In the genomic region with DNA sequence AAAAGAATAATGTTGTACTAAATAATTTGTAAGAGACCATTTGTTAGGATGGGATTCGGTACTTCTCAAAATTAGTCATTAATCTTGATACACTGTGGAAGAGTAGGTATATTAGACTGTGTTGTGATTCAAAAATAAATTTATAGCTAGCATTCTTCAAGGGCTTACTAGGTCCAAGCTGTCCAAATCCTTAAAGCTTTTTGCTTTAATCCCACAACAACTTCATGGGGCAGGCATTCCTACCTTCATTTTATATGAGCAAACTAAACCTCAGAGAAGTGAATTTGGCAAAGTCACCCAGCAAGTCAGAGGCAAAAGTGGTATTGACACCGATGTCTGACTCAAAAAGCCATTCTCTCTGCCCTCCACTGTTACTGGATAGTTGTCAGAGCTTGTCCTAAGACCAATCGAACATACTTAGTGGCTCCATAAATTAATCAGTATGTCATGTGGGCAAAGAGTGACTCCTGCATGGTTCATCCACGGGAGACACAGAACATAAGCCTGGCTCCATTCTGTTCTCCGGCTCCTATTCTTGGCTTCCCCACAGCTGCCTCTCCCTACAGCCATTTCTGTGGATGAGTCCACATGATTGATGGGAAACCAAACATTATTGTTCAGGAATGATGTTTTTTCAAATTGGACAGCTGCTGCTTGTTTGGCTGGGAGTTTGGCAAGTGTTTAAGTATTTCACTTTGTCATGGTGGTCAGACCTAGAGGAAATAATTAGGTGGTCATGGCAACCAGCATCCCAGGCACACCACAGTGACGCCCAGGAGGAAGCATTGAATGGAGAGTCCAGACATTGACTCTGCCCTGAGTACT, we compare ENCODE assay signal across 12 cellular contexts.
A peak's percentile ranks its signal among the peaks of the same experiment; 100 is the strongest.
DNase-seq lines count a peak whose midpoint lies in the region; FAIRE-seq and TF ChIP-seq lines count a peak whose summit lies in the region.
"Had no signal": no experiment of that assay in that cellular context is flagged by ENCODE, and none has a peak within 500 bp of the region (broad histone marks: within the 10 kb centered on the region; RNA-seq: fewer than 3 reads in every experiment).

No MANE protein-coding gene starts in this region.

- no peak for FAIRE-seq in H54 (lab: Jason Lieb, UNC)
- FAIRE-seq: TTC549 had no signal

- TF ChIP-seq EP300 in esophagus muscularis mucosa (IDR thresholded peaks at IDR 0.05), result no peak

- no peak overlapping the region for H2AFZ ChIP-seq in smooth muscle cell (ENCODE audit: low read depth)

- TF ChIP-seq POLR2A in esophagus muscularis mucosa (IDR thresholded peaks at IDR 0.05; ENCODE audit: low read depth) (no peak), H54 (IDR thresholded peaks at IDR 0.05; ENCODE audit: low read depth, low read length) (no peak)

- H3K27ac ChIP-seq in esophagus muscularis mucosa (replicated peaks in 1 of 4), result no peak overlapping the region
- H3K27ac ChIP-seq in smooth muscle cell (ENCODE audit: low read depth), result peak overlapping the region; percentile 23
- H3K27ac ChIP-seq: KMS-11 had no signal

- H3K4me1 ChIP-seq in esophagus muscularis mucosa (peaks cover 0 to 6% (median 0%) of the 10 kb centered on the region in 4 donors), smooth muscle cell (ENCODE audit: low read depth) (no peaks in the 10 kb centered on the region)

- 42% methylated on average over 6 of the region's 6 CpGs for WGBS in esophagus muscularis mucosa
- 65% methylated on average over 6 of the region's 6 CpGs for WGBS in smooth muscle cell (ENCODE audit: low lambda C conversion rate)

- H3K4me3 ChIP-seq in esophagus muscularis mucosa (no peak overlapping the region), smooth muscle cell (no peak overlapping the region)

- no peaks in the 10 kb centered on the region for H3K27me3 ChIP-seq in esophagus muscularis mucosa
- no peaks in the 10 kb centered on the region for H3K27me3 ChIP-seq in smooth muscle cell (ENCODE audit: low read depth)

- H3F3A ChIP-seq in smooth muscle cell (ENCODE audit: low read depth), result no peaks in the 10 kb centered on the region

- DNase-seq in NCI-H2227 (lab: John Stamatoyannopoulos, UW; ENCODE audit: unreplicated experiment), result peak; percentile 29
- DNase-seq in NCI-H2227 treated with DMSO at 0.1 percent for 48 hours (lab: John Stamatoyannopoulos, UW), result no peak
- peak; percentile 69 for DNase-seq in SHP77 treated with DMSO at 0.1 percent for 48 hours (lab: John Stamatoyannopoulos, UW)
- peak; percentile 81 for DNase-seq in esophagus muscularis mucosa (ENCODE audit: extremely low spot score)
- DNase-seq in smooth muscle cell (lab: John Stamatoyannopoulos, UW; ENCODE audit: unreplicated experiment), result no peak
- DNase-seq in NCI-H2107 treated with DMSO at 0.1 percent for 48 hours (lab: John Stamatoyannopoulos, UW; ENCODE audit: unreplicated experiment), result no peak
- DNase-seq in H54 (ENCODE audit: insufficient read length, low spot score), result no peak
- no peak for DNase-seq in GM20000 (ENCODE audit: low spot score)
- DNase-seq: NCI-H526 treated with DMSO at 0.1 percent for 48 hours, nucleus accumbens had no signal

- H4K20me1 ChIP-seq in smooth muscle cell (ENCODE audit: low read depth), result no peaks in the 10 kb centered on the region

- H3K36me3 ChIP-seq in esophagus muscularis mucosa (no peaks in the 10 kb centered on the region), smooth muscle cell (ENCODE audit: low read depth) (no peaks in the 10 kb centered on the region)

- H3K9me3 ChIP-seq in esophagus muscularis mucosa (peaks cover 0 to 5% (median 2%) of the 10 kb centered on the region in 4 donors), smooth muscle cell (replicated peaks; ENCODE audit: low read depth) (no peaks in the 10 kb centered on the region)

- no peak overlapping the region for H3K4me2 ChIP-seq in smooth muscle cell
- H3K4me2 ChIP-seq: KMS-11 had no signal

- TF ChIP-seq CTCF in esophagus muscularis mucosa (IDR thresholded peaks at IDR 0.05) (no peak), smooth muscle cell (IDR thresholded peaks at IDR 0.05; ENCODE audit: borderline replicate concordance, insufficient read depth, poor library complexity, severe bottlenecking) (no peak), GM20000 (IDR thresholded peaks at IDR 0.05; ENCODE audit: extremely low read depth, missing control alignments) (no peak)

- intact Hi-C loops in esophagus muscularis mucosa (cut with DNase I), result no loop called here

- H3K79me2 ChIP-seq in smooth muscle cell (ENCODE audit: low read depth), result no peaks in the 10 kb centered on the region

- no peak overlapping the region for H3K9ac ChIP-seq in smooth muscle cell (ENCODE audit: low read depth)
- H3K9ac ChIP-seq: KMS-11 had no signal

Comparison
In these comparisons a context has a peak if more than half of its experiments do, and no peak if none do; other contexts are left out.
1. DNase-seq: peak in NCI-H2227 (single experiment), SHP77 treated with DMSO at 0.1 percent for 48 hours (single experiment) and esophagus muscularis mucosa (single experiment); none in NCI-H2227 treated with DMSO at 0.1 percent for 48 hours (single experiment), smooth muscle cell (single experiment), NCI-H2107 treated with DMSO at 0.1 percent for 48 hours (single experiment), H54 (single experiment) and GM20000 (single experiment).